Comparison of ENCODE assay signal across 28 cellular contexts in the genomic region with DNA sequence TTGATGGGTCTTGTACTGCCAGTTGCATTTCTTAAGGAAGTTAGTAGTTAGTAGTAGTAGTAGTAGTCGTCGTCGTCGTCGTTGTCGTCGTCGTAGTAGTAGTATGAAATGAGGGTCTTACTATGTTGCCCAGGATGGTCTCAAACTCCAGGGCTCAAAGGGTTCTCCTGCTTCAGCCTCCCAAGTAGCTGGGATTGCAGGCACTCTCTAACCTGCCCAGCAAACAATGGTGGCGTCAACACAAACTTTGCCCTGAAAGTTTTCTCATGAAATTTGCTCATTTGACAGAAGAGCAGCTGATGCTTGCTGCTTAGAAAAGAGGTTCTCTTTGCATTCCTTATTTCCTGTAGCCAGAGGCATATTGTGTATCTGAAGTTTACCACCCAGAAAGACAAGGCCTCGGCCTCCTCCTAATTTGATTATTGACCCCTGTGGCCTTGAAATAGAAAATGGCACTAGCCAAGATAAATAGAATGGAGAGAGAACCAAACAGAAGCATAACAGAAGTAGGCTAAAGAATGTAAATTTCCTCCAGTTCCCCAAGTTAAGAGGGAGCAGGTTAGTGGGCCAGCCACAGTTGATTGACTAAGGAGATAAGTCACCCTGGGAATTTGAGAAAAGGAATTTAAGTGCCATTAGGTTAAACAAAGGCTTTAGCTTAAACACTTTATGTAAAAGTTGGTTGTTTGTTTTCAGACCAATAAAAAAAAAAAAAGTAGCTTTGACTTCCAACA.
DNase-seq lines count a peak whose midpoint lies in the region; ATAC-seq, FAIRE-seq and TF ChIP-seq lines count a peak whose summit lies in the region.
"Had no signal": no experiment of that assay in that cellular context is flagged by ENCODE, and none has a peak within 500 bp of the region (broad histone marks: within the 10 kb centered on the region; RNA-seq: fewer than 3 reads in every experiment).

No MANE protein-coding gene starts in this region.

- H3K27me3 ChIP-seq in endodermal cell (ENCODE audit: control insufficient read depth, insufficient read depth, low read length, poor library complexity, severe bottlenecking) (no peaks in the 10 kb centered on the region), HepG2 (ENCODE audit: control insufficient read depth in 1 of 2, insufficient read depth in 2 of 2, low read length in 2 of 2) (no peaks in the 10 kb centered on the region), trophoblast cell (ENCODE audit: insufficient read depth, low read length) (no peaks in the 10 kb centered on the region), HAP-1 (ENCODE audit: low read depth) (no peaks in the 10 kb centered on the region)
- H3K27me3 ChIP-seq: BLaER1, Peyer's patch had no signal

- H3K4me1 ChIP-seq in endodermal cell (ENCODE audit: control insufficient read depth, insufficient read depth, low read length) = peaks cover 3% of the 10 kb centered on the region
- peaks cover 24% of the 10 kb centered on the region for H3K4me1 ChIP-seq in HepG2 (ENCODE audit: insufficient read depth, low read length)
- H3K4me1 ChIP-seq in trophoblast cell (ENCODE audit: control insufficient read depth in 1 of 2, insufficient read depth in 2 of 2, low read length in 2 of 2) = peaks cover 3% of the 10 kb centered on the region in 2 experiments
- H3K4me1 ChIP-seq in HAP-1 = no peaks in the 10 kb centered on the region
- H3K4me1 ChIP-seq: BLaER1 had no signal

- H4K12ac ChIP-seq in trophoblast cell (ENCODE audit: low read depth, low read length) = no peak overlapping the region

- H3K27me3 Mint-ChIP-seq in endodermal cell (ENCODE audit: insufficient read depth) = no peaks in the 10 kb centered on the region
- H3K27me3 Mint-ChIP-seq in MCF 10A (ENCODE audit: insufficient read depth, unreplicated experiment) = peaks cover 22% of the 10 kb centered on the region
- no peaks in the 10 kb centered on the region for H3K27me3 Mint-ChIP-seq in naive thymus-derived CD8-positive, alpha-beta T cell
- H3K27me3 Mint-ChIP-seq: activated naive CD4-positive, alpha-beta T cell treated with anti-CD3 and anti-CD28 coated beads, Interleukin-2, amount 10 ng/mL, durations not matched to agents 7 days and 5 days; IgD-negative memory B cell had no signal

- TF ChIP-seq CTCF in endodermal cell (conservative IDR thresholded peaks at IDR 0.05) (no peak), HepG2 (CRISPR knock-in tag; IDR thresholded peaks at IDR 0.05) (no peak), MCF 10A (IDR thresholded peaks at IDR 0.05; ENCODE audit: unreplicated experiment) (no peak)

- no peak for TF ChIP-seq RAD21 in HepG2 (CRISPR knock-in tag; IDR thresholded peaks at IDR 0.05)

- 90 to 93% methylated on average over 2 to 10 of the region's 10 CpGs for WGBS in endodermal cell (ENCODE audit: insufficient coverage in 1 of 2, insufficient read length in 1 of 2), 2 experiments
- 86% methylated on average over 9 of the region's 10 CpGs for WGBS in HepG2 (ENCODE audit: low lambda C conversion rate)
- no CpG with 5 or more reads among the region's 10 CpGs for WGBS in trophoblast cell (ENCODE audit: extremely low coverage, insufficient coverage, insufficient read length)

- H3K27ac ChIP-seq in endodermal cell (ENCODE audit: low read depth, low read length) (no peak overlapping the region), HepG2 (ENCODE audit: extremely low read length, insufficient read depth, low read length) (no peak overlapping the region), trophoblast cell (ENCODE audit: low read depth, low read length) (peak overlapping the region; percentile 41)
- H3K27ac ChIP-seq: BLaER1, epithelial cell of prostate, Peyer's patch had no signal

- H4K20me1 ChIP-seq in HepG2 (ENCODE audit: insufficient read depth, low read length) = no peaks in the 10 kb centered on the region
- H4K20me1 ChIP-seq: BLaER1 had no signal

- no peak overlapping the region for H3K18ac ChIP-seq in trophoblast cell (ENCODE audit: low read length)

- H2AFZ ChIP-seq in HepG2 (ENCODE audit: low read length) (no peak overlapping the region), trophoblast cell (ENCODE audit: insufficient read depth, low read length, poor library complexity) (no peak overlapping the region)

- no peak overlapping the region for H3K4ac ChIP-seq in trophoblast cell (ENCODE audit: low read depth, low read length)

- ATAC-seq in HepG2 = peak; percentile 82
- ATAC-seq in naive thymus-derived CD8-positive, alpha-beta T cell = no peak
- ATAC-seq: HCT116; stimulated activated effector memory CD8-positive, alpha-beta T cell treated with anti-CD3 and anti-CD28 coated beads, Interleukin-12 subunit alpha, Interleukin-12 subunit beta, amount 100 ng/mL, for 72 hours had no signal

- H3K4me1 Mint-ChIP-seq in endodermal cell = peaks cover 10% of the 10 kb centered on the region
- no peaks in the 10 kb centered on the region for H3K4me1 Mint-ChIP-seq in MCF 10A (ENCODE audit: insufficient read depth, unreplicated experiment)
- no peaks in the 10 kb centered on the region for H3K4me1 Mint-ChIP-seq in naive thymus-derived CD8-positive, alpha-beta T cell
- H3K4me1 Mint-ChIP-seq: activated naive CD4-positive, alpha-beta T cell treated with anti-CD3 and anti-CD28 coated beads, Interleukin-2, amount 10 ng/mL, durations not matched to agents 7 days and 5 days; IgD-negative memory B cell; stimulated activated effector memory CD8-positive, alpha-beta T cell treated with anti-CD3 and anti-CD28 coated beads, Interleukin-12 subunit alpha, Interleukin-12 subunit beta, amount 100 ng/mL, for 72 hours had no signal

- TF ChIP-seq EP300 in HepG2 (IDR thresholded peaks at IDR 0.05; ENCODE audit: low read depth in 2 of 2, low read length in 2 of 2) (no peak), HepG2 (CRISPR knock-in tag; IDR thresholded peaks at IDR 0.05; ENCODE audit: borderline replicate concordance) (no peak)

- H3K79me2 ChIP-seq in HepG2 (ENCODE audit: insufficient read depth, low read length) (no peaks in the 10 kb centered on the region), trophoblast cell (ENCODE audit: control insufficient read depth, insufficient read depth, low read length, poor library complexity) (no peaks in the 10 kb centered on the region)

- no peak overlapping the region for H3K23ac ChIP-seq in trophoblast cell (ENCODE audit: low read length)

- no peak for FAIRE-seq in HepG2 (lab: Jason Lieb, UNC)
- FAIRE-seq: keratinocyte had no signal

- H3K4me2 ChIP-seq in HepG2 (ENCODE audit: low read depth, low read length) = peak overlapping the region; percentile 24; the same call in 1 of the 2 replicates
- H3K4me2 ChIP-seq in trophoblast cell (ENCODE audit: low read length) = no peak overlapping the region
- H3K4me2 ChIP-seq: BLaER1 had no signal

- peak; percentile 25 for DNase-seq in H4 (ENCODE audit: low spot score)
- no peak for DNase-seq in endodermal cell
- peak; percentile 1 for DNase-seq in HepG2 (ENCODE audit: low spot score)
- no peak for DNase-seq in trophoblast cell
- no peak for DNase-seq in AML-193 (lab: John Stamatoyannopoulos, UW)
- no peak for DNase-seq in HAP-1 (ENCODE audit: low spot score in 2 of 2)
- DNase-seq in MCF 10A (ENCODE audit: unreplicated experiment) = no peak
- DNase-seq in naive thymus-derived CD8-positive, alpha-beta T cell = no peak
- DNase-seq: activated CD4-positive, alpha-beta T cell treated with anti-CD3 and anti-CD28 coated beads, Interleukin-2, amount 50 U/mL, for 4 hours; activated naive CD4-positive, alpha-beta T cell treated with anti-CD3 and anti-CD28 coated beads, Interleukin-2, amount 10 ng/mL, durations not matched to agents 7 days and 5 days; effector CD4-positive, alpha-beta T cell; GDM1; NCI-H1048; NCI-H1930; NCI-H524 treated with DMSO at 0.1 percent for 48 hours; NK-92 treated with Interleukin-12 subunit alpha and Interleukin-12 subunit beta, amount 100 ng/mL, for 24 hours; Peyer's patch; SIG-M5; stimulated activated CD4-positive, alpha-beta T cell treated with anti-CD3 and anti-CD28 coated beads, Interleukin-12 subunit alpha, Interleukin-12 subunit beta, amount 100 ng/mL, for 4 hours; stimulated activated CD4-positive, alpha-beta T cell treated with anti-CD3 and anti-CD28 coated beads, Interleukin-4, amount 100 ng/mL, for 1 hour; substantia nigra; T-helper 9 cell had no signal

- no peak overlapping the region for H3K14ac ChIP-seq in trophoblast cell (ENCODE audit: low read length)

- no peak overlapping the region for H2BK120ac ChIP-seq in trophoblast cell (ENCODE audit: insufficient read depth, low read length, poor library complexity)

- H3K36me3 ChIP-seq in endodermal cell (ENCODE audit: control insufficient read depth, insufficient read depth, low read length) = no peaks in the 10 kb centered on the region
- H3K36me3 ChIP-seq in HepG2 (replicated peaks in 1 of 2; ENCODE audit: control insufficient read depth in 1 of 2, insufficient read depth in 2 of 2, low read length in 2 of 2) = no peaks in the 10 kb centered on the region
- H3K36me3 ChIP-seq in trophoblast cell (ENCODE audit: control insufficient read depth in 1 of 2, insufficient read depth in 2 of 2, low read length in 2 of 2) = no peaks in the 10 kb centered on the region
- H3K36me3 ChIP-seq in HAP-1 (replicated peaks) = no peaks in the 10 kb centered on the region
- H3K36me3 ChIP-seq: BLaER1, Peyer's patch had no signal

- no peaks in the 10 kb centered on the region for H3K9me3 Mint-ChIP-seq in endodermal cell
- H3K9me3 Mint-ChIP-seq in MCF 10A (ENCODE audit: unreplicated experiment) = no peaks in the 10 kb centered on the region
- H3K9me3 Mint-ChIP-seq in naive thymus-derived CD8-positive, alpha-beta T cell = peaks cover 0 to 34% (median 10%) of the 10 kb centered on the region in 9 donors

- H3K9me3 ChIP-seq in endodermal cell (ENCODE audit: control insufficient read depth, low read length) (peaks cover 7% of the 10 kb centered on the region), HepG2 (ENCODE audit: low read length) (no peaks in the 10 kb centered on the region), trophoblast cell (ENCODE audit: insufficient read depth, low read depth, low read length) (no peaks in the 10 kb centered on the region), HAP-1 (no peaks in the 10 kb centered on the region)
- H3K9me3 ChIP-seq: BLaER1, Peyer's patch had no signal

- CTCF ChIA-PET in HepG2 (lab: Yijun Ruan, JAX; ENCODE audit: low intra/inter-chr PET ratio, low total read pairs) (no interaction called here), MCF 10A (lab: Yijun Ruan, JAX) (no interaction called here)

- H3K4me3 ChIP-seq in endodermal cell (ENCODE audit: low read length) (no peak overlapping the region), HepG2 (replicated peaks in 1 of 3; ENCODE audit: insufficient read depth in 1 of 3, low read depth in 2 of 3, low read length in 3 of 3) (no peak overlapping the region), trophoblast cell (ENCODE audit: low read depth, low read length) (no peak overlapping the region), HAP-1 (no peak overlapping the region)
- H3K4me3 ChIP-seq: BLaER1, Peyer's patch had no signal

- no peak overlapping the region for H2BK12ac ChIP-seq in trophoblast cell (ENCODE audit: low read length)

- intact Hi-C loops in HepG2 (cut with micrococcal nuclease; ENCODE audit: unreplicated experiment) (loop anchor here (5.0 kb wide), 1 partner anchor 164 kb away; no protein-coding TSS in a partner anchor), MCF 10A (cut with micrococcal nuclease) (no loop called here)

- BruUV-seq in HepG2 (replicated peaks; lab: Mats Ljungman, UMichigan) (no TSS peak), MCF 10A (replicated peaks; lab: Mats Ljungman, UMichigan) (no TSS peak)

- H3K36me3 Mint-ChIP-seq in endodermal cell (ENCODE audit: low read depth) (no peaks in the 10 kb centered on the region), MCF 10A (ENCODE audit: insufficient read depth, unreplicated experiment) (no peaks in the 10 kb centered on the region)
- H3K36me3 Mint-ChIP-seq in naive thymus-derived CD8-positive, alpha-beta T cell = no peaks in the 10 kb centered on the region
- H3K36me3 Mint-ChIP-seq: activated naive CD4-positive, alpha-beta T cell treated with anti-CD3 and anti-CD28 coated beads, Interleukin-2, amount 10 ng/mL, durations not matched to agents 7 days and 5 days; IgD-negative memory B cell; stimulated activated effector memory CD8-positive, alpha-beta T cell treated with anti-CD3 and anti-CD28 coated beads, Interleukin-12 subunit alpha, Interleukin-12 subunit beta, amount 100 ng/mL, for 72 hours had no signal

- H3K79me1 ChIP-seq in trophoblast cell (ENCODE audit: low read length) = no peaks in the 10 kb centered on the region

- H2AK5ac ChIP-seq in trophoblast cell (ENCODE audit: low read length) = no peak overlapping the region

- in situ Hi-C loops in HepG2 (cut with HindIII; ENCODE audit: extremely low pct_ligation_motif_present, low pct_unique_long_range_greater_than_20kb) = no loop called here
- in situ Hi-C loops in HAP-1 (cut with MboI; ENCODE audit: low sequenced_read_pairs) = no loop called here

- no peak overlapping the region for H3K9ac ChIP-seq in endodermal cell (ENCODE audit: extremely low read depth, low read length, poor library complexity, severe bottlenecking)
- H3K9ac ChIP-seq in HepG2 (ENCODE audit: insufficient read depth, low read depth, low read length) = no peak overlapping the region
- no peak overlapping the region for H3K9ac ChIP-seq in trophoblast cell (ENCODE audit: low read length)
- H3K9ac ChIP-seq: BLaER1 had no signal

- peak overlapping the region; percentile 15 for H3K27ac Mint-ChIP-seq in endodermal cell
- H3K27ac Mint-ChIP-seq in MCF 10A (ENCODE audit: low read depth, unreplicated experiment) = no peak overlapping the region
- H3K27ac Mint-ChIP-seq in naive thymus-derived CD8-positive, alpha-beta T cell = no peak overlapping the region
- H3K27ac Mint-ChIP-seq: activated naive CD4-positive, alpha-beta T cell treated with anti-CD3 and anti-CD28 coated beads, Interleukin-2, amount 10 ng/mL, durations not matched to agents 7 days and 5 days; IgD-negative memory B cell; stimulated activated effector memory CD8-positive, alpha-beta T cell treated with anti-CD3 and anti-CD28 coated beads, Interleukin-12 subunit alpha, Interleukin-12 subunit beta, amount 100 ng/mL, for 72 hours had no signal

- POLR2A ChIA-PET in HepG2 (lab: Yijun Ruan, JAX) = no interaction called here
- POLR2A ChIA-PET in MCF 10A (lab: Yijun Ruan, JAX) = no interaction called here
- POLR2A ChIA-PET in naive thymus-derived CD8-positive, alpha-beta T cell (lab: Charles Lee) = no interaction called here

- no peak for TF ChIP-seq POLR2A in HepG2 (IDR thresholded peaks at IDR 0.05; ENCODE audit: insufficient read depth in 1 of 2, low read depth in 2 of 2, low read length in 2 of 2)

- H4K8ac ChIP-seq in trophoblast cell (ENCODE audit: low read depth, low read length) = no peak overlapping the region

- no peak overlapping the region for H3K4me3 Mint-ChIP-seq in endodermal cell
- H3K4me3 Mint-ChIP-seq in MCF 10A (ENCODE audit: unreplicated experiment) = no peak overlapping the region
- H3K4me3 Mint-ChIP-seq in naive thymus-derived CD8-positive, alpha-beta T cell = no peak overlapping the region
- H3K4me3 Mint-ChIP-seq: activated naive CD4-positive, alpha-beta T cell treated with anti-CD3 and anti-CD28 coated beads, Interleukin-2, amount 10 ng/mL, durations not matched to agents 7 days and 5 days; IgD-negative memory B cell; stimulated activated effector memory CD8-positive, alpha-beta T cell treated with anti-CD3 and anti-CD28 coated beads, Interleukin-12 subunit alpha, Interleukin-12 subunit beta, amount 100 ng/mL, for 72 hours had no signal

- no peak overlapping the region for H4K91ac ChIP-seq in trophoblast cell (ENCODE audit: low read depth, low read length)

- no peak overlapping the region for H2BK5ac ChIP-seq in trophoblast cell (ENCODE audit: low read depth, low read length, poor library complexity)

Comparison
In these comparisons a context has a peak if more than half of its experiments do, and no peak if none do; other contexts are left out.
1. DNase-seq: peak in H4 (single experiment) and HepG2 (single experiment); none in endodermal cell (single experiment), trophoblast cell (0 of 2), AML-193 (0 of 2), HAP-1 (0 of 2), MCF 10A (single experiment) and naive thymus-derived CD8-positive, alpha-beta T cell (0 of 10).